ENCODE assay signal across 7 cellular contexts in genomic region chr7:12496901-12497674, GRCh38.
DNase-seq lines count a peak whose midpoint lies in the region; TF ChIP-seq lines count a peak whose summit lies in the region.
"Not testable (repeated sequence)": the region's sequence is repeated elsewhere in the genome, so short reads cannot be mapped to it uniquely, and the experiment has no call there.

No MANE protein-coding gene starts in this region.

- not testable (repeated sequence) for H3K36me3 ChIP-seq in HUES6 (ENCODE audit: control insufficient read depth, insufficient read depth, low read length); mucosa of rectum (ENCODE audit: control insufficient read depth in 2 of 2, insufficient read depth in 2 of 2, low read length in 2 of 2)

- not testable (repeated sequence) for H3K9me3 ChIP-seq in HUES6 (ENCODE audit: control insufficient read depth, insufficient read depth, low read depth, low read length); mucosa of rectum (ENCODE audit: control insufficient read depth in 2 of 2, low read length in 2 of 2)

- peak overlapping the region; percentile 65 for H3K4me3 ChIP-seq in HUES6 (ENCODE audit: low read depth, low read length)
- H3K4me3 ChIP-seq in astrocyte of the cerebellum (ENCODE audit: low read depth, low read length) = not testable (repeated sequence)
- peak overlapping the region; percentile 59 for H3K4me3 ChIP-seq in fibroblast of villous mesenchyme (ENCODE audit: low read depth, low read length)
- peak overlapping the region; percentile 30 to 67 for H3K4me3 ChIP-seq in mucosa of rectum (ENCODE audit: low read length in 2 of 2)

- not testable (repeated sequence) for H3K4me1 ChIP-seq in HUES6 (ENCODE audit: control insufficient read depth, insufficient read depth, low read length); mucosa of rectum (ENCODE audit: control insufficient read depth in 2 of 2, insufficient read depth in 2 of 2, low read length in 2 of 2)

- not testable (repeated sequence) for H3K27me3 ChIP-seq in HUES6 (ENCODE audit: control insufficient read depth, insufficient read depth, low read length); mucosa of rectum (ENCODE audit: control insufficient read depth in 2 of 2, insufficient read depth in 2 of 2, low read length in 2 of 2)

- in situ Hi-C loops in astrocyte of the cerebellum (cut with HindIII; ENCODE audit: low sequenced_read_pairs) = loop anchor here (5.0 kb wide), 1 partner anchor 105 kb away; no protein-coding TSS in a partner anchor

- peak overlapping the region; percentile 77 for H3K9ac ChIP-seq in HUES6 (ENCODE audit: low read length)
- H3K9ac ChIP-seq in mucosa of rectum (ENCODE audit: low read depth in 1 of 2, low read length in 2 of 2) = not testable (repeated sequence)

- DNase-seq in ELR (ENCODE audit: low read depth) (peak; percentile 80), NCI-H2107 (lab: John Stamatoyannopoulos, UW) (peak; percentile 49), RPMI7951 (ENCODE audit: low read depth) (peak; percentile 44), astrocyte of the cerebellum (ENCODE audit: low read depth) (peak; percentile 49), fibroblast of villous mesenchyme (ENCODE audit: low read depth) (peak; percentile 64)

- H3K27ac ChIP-seq in HUES6 (ENCODE audit: low read depth, low read length) = 0 out of 2 replicates have a peak overlapping the region, but pooled peaks have one; percentile 57
- H3K27ac ChIP-seq in mucosa of rectum (ENCODE audit: low read depth in 2 of 2, low read length in 2 of 2) = not testable (repeated sequence)

- not testable (repeated sequence) for TF ChIP-seq CTCF in astrocyte of the cerebellum (IDR thresholded peaks at IDR 0.05; ENCODE audit: low read depth, low read length, missing control alignments)
- TF ChIP-seq CTCF in fibroblast of villous mesenchyme (IDR thresholded peaks at IDR 0.05; ENCODE audit: insufficient read depth, low read depth, low read length) = peak; percentile 27
